8 cellular contexts compared by ENCODE assay signal in the genomic region with DNA sequence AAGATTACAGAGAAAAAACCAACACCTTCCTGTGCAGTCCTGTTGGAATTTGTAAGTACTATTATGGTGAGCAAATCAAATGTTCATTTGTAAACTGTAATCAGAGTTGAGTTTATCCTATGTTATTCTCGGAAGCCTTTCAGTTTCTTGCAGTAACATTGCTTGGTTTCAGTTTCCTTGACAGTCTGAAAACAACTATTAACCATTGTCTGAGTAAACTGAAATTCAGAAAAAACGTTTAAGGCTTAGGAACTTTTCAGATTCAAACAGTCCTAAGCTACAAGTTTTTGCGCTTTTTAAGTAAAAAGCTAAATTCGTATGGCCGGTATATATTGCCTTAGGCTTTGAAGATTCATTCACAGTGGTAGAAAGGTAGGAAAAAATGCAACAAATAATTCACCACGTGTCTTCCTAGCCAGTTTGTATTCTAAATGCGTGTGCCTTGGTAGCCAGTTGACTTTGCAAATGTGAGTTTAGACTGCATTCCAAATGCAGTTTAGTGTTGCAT. TPM values are rescaled to one million over a fixed set of nuclear protein-coding genes. Genes with fewer than 3 reads are reported as not detected.
DNase-seq lines count a peak whose midpoint lies in the region; ATAC-seq and TF ChIP-seq lines count a peak whose summit lies in the region.

No MANE protein-coding gene starts in this region.

- no peaks in the 10 kb centered on the region for H3F3A ChIP-seq in Loucy (ENCODE audit: low read depth)

- H4K5ac ChIP-seq in mesendoderm (ENCODE audit: low read length) = no peak overlapping the region

- H2BK5ac ChIP-seq in mesendoderm (ENCODE audit: low read length) = no peak overlapping the region

- H4K8ac ChIP-seq in mesendoderm (ENCODE audit: low read depth, low read length) = no peak overlapping the region

- DNase-seq in Daoy (ENCODE audit: low read depth) (peak; percentile 33), caudate nucleus (lab: John Stamatoyannopoulos, UW) (no peak), mesendoderm (no peak), aorta (no peak), ureter (ENCODE audit: low spot score) (no peak)

- ATAC-seq in aorta (ENCODE audit: low FRiP score) = no peak
- ATAC-seq in HG02588 (IDR thresholded peaks at IDR 0.05; ENCODE audit: unreplicated experiment) = no peak
- no peak for ATAC-seq in GM19324 (IDR thresholded peaks at IDR 0.05; ENCODE audit: low FRiP score, unreplicated experiment)

- peaks cover 74% of the 10 kb centered on the region for H4K20me1 ChIP-seq in Loucy (ENCODE audit: insufficient read depth, low read length, poor library complexity, severe bottlenecking)

- no peaks in the 10 kb centered on the region for H3K79me1 ChIP-seq in mesendoderm (ENCODE audit: low read length)

- H3K4me1 ChIP-seq in Loucy (ENCODE audit: insufficient read depth, low read length, poor library complexity, severe bottlenecking) = peaks cover 44% of the 10 kb centered on the region
- H3K4me1 ChIP-seq in mesendoderm (ENCODE audit: control insufficient read depth, low read depth, low read length) = no peaks in the 10 kb centered on the region
- H3K4me1 ChIP-seq in aorta (ENCODE audit: control insufficient read depth in 1 of 2, insufficient read depth in 2 of 2, low read length in 2 of 2) = peaks cover 0 to 2% of the 10 kb centered on the region in 2 donors

- H3K4me2 ChIP-seq in Loucy (ENCODE audit: low read depth, low read length, poor library complexity, severe bottlenecking) = peak overlapping the region; percentile 92
- H3K4me2 ChIP-seq in mesendoderm (ENCODE audit: low read length) = peak overlapping the region; percentile 61

- H3K79me2 ChIP-seq in Loucy (ENCODE audit: insufficient read depth, low read length) (peaks cover 79% of the 10 kb centered on the region), mesendoderm (ENCODE audit: control insufficient read depth, insufficient read depth, low read length) (peaks cover 68% of the 10 kb centered on the region)

- no peaks in the 10 kb centered on the region for H3K27me3 ChIP-seq in Loucy (ENCODE audit: insufficient read depth, low read length, poor library complexity, severe bottlenecking)
- H3K27me3 ChIP-seq in mesendoderm (ENCODE audit: insufficient read depth, low read length, poor library complexity) = no peaks in the 10 kb centered on the region
- no peaks in the 10 kb centered on the region for H3K27me3 ChIP-seq in aorta (ENCODE audit: control insufficient read depth in 1 of 2, insufficient read depth in 2 of 2, low read length in 1 of 2)

- H3K27ac ChIP-seq in caudate nucleus (ENCODE audit: low read depth, low read length) = peak overlapping the region; percentile 100
- no peak overlapping the region for H3K27ac ChIP-seq in mesendoderm (ENCODE audit: low read depth, low read length)
- H3K27ac ChIP-seq in aorta (ENCODE audit: low read depth in 1 of 2, low read length in 2 of 2) = peak overlapping the region; percentile 48 to 58

- H3K4me3 ChIP-seq in Loucy (ENCODE audit: low read length, poor library complexity, severe bottlenecking) (peak overlapping the region; percentile 96), mesendoderm (ENCODE audit: low read length) (peak overlapping the region; percentile 36), aorta (ENCODE audit: low read length in 2 of 2) (peak overlapping the region; percentile 47 to 82)

- no peak overlapping the region for H2BK15ac ChIP-seq in mesendoderm (replicated peaks; ENCODE audit: low read depth)

- H3K23ac ChIP-seq in mesendoderm (ENCODE audit: low read length) = no peak overlapping the region

- H3K36me3 ChIP-seq in Loucy (ENCODE audit: insufficient read depth, low read length) (no peaks in the 10 kb centered on the region), mesendoderm (ENCODE audit: control insufficient read depth, insufficient read depth, low read length) (no peaks in the 10 kb centered on the region), aorta (ENCODE audit: control insufficient read depth in 1 of 2, insufficient read depth in 2 of 2, low read length in 1 of 2) (no peaks in the 10 kb centered on the region)

- no peak overlapping the region for H2BK120ac ChIP-seq in mesendoderm (ENCODE audit: low read depth, low read length)

- no peak overlapping the region for H2AK5ac ChIP-seq in mesendoderm (ENCODE audit: low read length)

- TF ChIP-seq CTCF in Loucy (conservative IDR thresholded peaks at IDR 0.05; ENCODE audit: low read length) = no peak

- no peak overlapping the region for H2AFZ ChIP-seq in Loucy (ENCODE audit: low read length)

- H3K56ac ChIP-seq in mesendoderm (ENCODE audit: low read length) = no peak overlapping the region

- intact Hi-C loops in aorta (cut with DNase I) = loop anchor here in 1 of 2 donors (5.0 kb wide), 1 partner anchor 41 kb away; no protein-coding TSS in a partner anchor

- no CpG with 5 or more reads among the region's 7 CpGs for WGBS in mesendoderm (ENCODE audit: extremely low coverage, insufficient coverage, low lambda C conversion rate)
- 1 to 4% methylated on average over 7 of the region's 7 CpGs for WGBS in aorta, 2 donors

- no peaks in the 10 kb centered on the region for H3K9me2 ChIP-seq in Loucy (replicated peaks; ENCODE audit: low read depth, low read length)

- H3K4ac ChIP-seq in mesendoderm (ENCODE audit: low read depth, low read length) = no peak overlapping the region

- no peaks in the 10 kb centered on the region for H3K9me3 ChIP-seq in Loucy (ENCODE audit: insufficient read depth, low read depth, low read length)
- H3K9me3 ChIP-seq in aorta (ENCODE audit: control insufficient read depth, low read length) = no peaks in the 10 kb centered on the region

- H3K9ac ChIP-seq in Loucy (ENCODE audit: low read depth, low read length, poor library complexity, severe bottlenecking) (peak overlapping the region; percentile 99), mesendoderm (ENCODE audit: low read length) (peak overlapping the region; percentile 72)

- no peak overlapping the region for H3K18ac ChIP-seq in mesendoderm (ENCODE audit: low read length)

RNA-seq across cellular contexts. Expression of a gene that starts 2.5 kb away (rescaled TPM):
- total RNA-seq in Daoy (2014; rRNA removed; shearing (Covaris generic)) = 61.0 and 75.5 TPM in 2 replicates
- 69.5 TPM for polyA plus RNA-seq in mesendoderm (2013, experiment 1 of 2)
- polyA plus RNA-seq in mesendoderm (2013, experiment 2 of 2) = 69.2 TPM
- total RNA-seq in aorta = 10 to 100 TPM; 63.0 to 79.0 TPM
- 10 to 100 TPM; 35.6 to 42.5 TPM for polyA plus RNA-seq in aorta
- total RNA-seq in ureter = 98.5 TPM

Comparison
In these comparisons a context has a peak if more than half of its experiments do, and no peak if none do; other contexts are left out.
1. H3K4me3 ChIP-seq: peak in every context shown above with its lines; median percentile 96 in Loucy; 64 in aorta; 36 in mesendoderm.